Comparison of ENCODE assay signal across 21 cellular contexts in genomic region chr18:4251873-4252272, GRCh38.
DNase-seq lines count a peak whose midpoint lies in the region; ATAC-seq, FAIRE-seq and TF ChIP-seq lines count a peak whose summit lies in the region.
"Had no signal": no experiment of that assay in that cellular context is flagged by ENCODE, and none has a peak within 500 bp of the region (broad histone marks: within the 10 kb centered on the region; RNA-seq: fewer than 3 reads in every experiment).

No MANE protein-coding gene starts in this region.

- H3K4me3 Mint-ChIP-seq in nephron progenitor cell: no peak overlapping the region
- H3K4me3 Mint-ChIP-seq: CD8-positive, alpha-beta memory T cell; T-helper 1 cell treated with Interleukin-12 subunit alpha and Interleukin-12 subunit beta and Interleukin-4 antibody, amounts not matched to agents 30 μg/mL and 1 μg/mL, for 36 hours had no signal

- RAD21 ChIA-PET in GM12878 (lab: Charles Lee; ENCODE audit: unreplicated experiment): interaction anchor here (0.8 to 10.4 kb wide), 28 partner anchors 9 to 389 kb away, joined by 3 to 101 read pairs (median 5); no protein-coding TSS in a partner anchor

- H3K4me2 ChIP-seq in GM12878 (ENCODE audit: control insufficient read depth, insufficient read depth): no peak overlapping the region

- H3K27ac ChIP-seq in GM12878 (ENCODE audit: control insufficient read depth, insufficient read depth): no peak overlapping the region
- H3K27ac ChIP-seq in esophagus squamous epithelium: no peak overlapping the region
- H3K27ac ChIP-seq: C4-2B, Peyer's patch, SJSA1 had no signal

- H3K27ac Mint-ChIP-seq in nephron progenitor cell: no peak overlapping the region
- H3K27ac Mint-ChIP-seq: CD8-positive, alpha-beta memory T cell; T-helper 1 cell treated with Interleukin-12 subunit alpha and Interleukin-12 subunit beta and Interleukin-4 antibody, amounts not matched to agents 30 μg/mL and 1 μg/mL, for 36 hours had no signal

- in situ Hi-C loops in G401 (cut with HindIII; ENCODE audit: low sequenced_read_pairs): no loop called here
- in situ Hi-C loops in GM12878 (cut with MboI): loop anchor here (25.0 kb wide), 2 partner anchors 990 to 1290 kb away; partner anchors contain the start of gene MYL12B

- peak; percentile 33 to 40; a peak in 2 of 4 replicates for TF ChIP-seq EP300 in GM12878 (IDR thresholded peaks at IDR 0.05; ENCODE audit: borderline replicate concordance in 1 of 2, control insufficient read depth in 1 of 2, low read depth in 2 of 2, low read length in 2 of 2)

- SMC1A ChIA-PET in GM12878 (lab: Charles Lee; ENCODE audit: uncharacterized antibody, unreplicated experiment): interaction anchor here (0.7 to 15.2 kb wide), 26 partner anchors 9 to 390 kb away, joined by 3 to 318 read pairs (median 7); no protein-coding TSS in a partner anchor

- FAIRE-seq in GM12878 (lab: Jason Lieb, UNC): no peak
- FAIRE-seq: A204.1, H54 had no signal

- TF ChIP-seq POLR2A in GM12878 (IDR thresholded peaks at IDR 0.05; ENCODE audit: low read depth, low read length): no peak
- no peak for TF ChIP-seq POLR2A in esophagus squamous epithelium (IDR thresholded peaks at IDR 0.05)

- intact Hi-C loops in GM12878 (cut with micrococcal nuclease; ENCODE audit: unreplicated experiment): no loop called here
- intact Hi-C loops in esophagus squamous epithelium (cut with DNase I): no loop called here

- no peaks in the 10 kb centered on the region for H3K79me2 ChIP-seq in GM12878 (ENCODE audit: control insufficient read depth, insufficient read depth, low read length)

- H3K9me3 Mint-ChIP-seq in nephron progenitor cell: no peaks in the 10 kb centered on the region
- H3K9me3 Mint-ChIP-seq: T-helper 1 cell treated with Interleukin-12 subunit alpha and Interleukin-12 subunit beta and Interleukin-4 antibody, amounts not matched to agents 30 μg/mL and 1 μg/mL, for 36 hours had no signal

- peaks cover 5% of the 10 kb centered on the region for H3K4me1 Mint-ChIP-seq in nephron progenitor cell
- H3K4me1 Mint-ChIP-seq: CD8-positive, alpha-beta memory T cell had no signal

- BruUV-seq in GM12878 (replicated peaks; lab: Mats Ljungman, UMichigan): no TSS peak

- H3K4me1 ChIP-seq in GM12878 (ENCODE audit: control insufficient read depth, insufficient read depth, low read length) (no peaks in the 10 kb centered on the region; the same call in 1 of the 2 replicates), esophagus squamous epithelium (no peaks in the 10 kb centered on the region)
- H3K4me1 ChIP-seq: Peyer's patch, SJSA1 had no signal

- no peaks in the 10 kb centered on the region for H3K36me3 Mint-ChIP-seq in nephron progenitor cell (ENCODE audit: low read depth)
- H3K36me3 Mint-ChIP-seq: CD8-positive, alpha-beta memory T cell had no signal

- H3K36me3 ChIP-seq in GM12878 (ENCODE audit: control insufficient read depth in 2 of 2, insufficient read depth in 2 of 2, low read length in 1 of 2): no peaks in the 10 kb centered on the region
- H3K36me3 ChIP-seq in esophagus squamous epithelium: no peaks in the 10 kb centered on the region
- H3K36me3 ChIP-seq: Peyer's patch, SJSA1 had no signal

- H3K9ac ChIP-seq in GM12878 (ENCODE audit: control insufficient read depth, insufficient read depth, low read length): no peak overlapping the region

- DNase-seq in G401 (ENCODE audit: low spot score): peak; percentile 71
- no peak for DNase-seq in GM12878 (ENCODE audit: low read depth, low spot score)
- DNase-seq in nephron progenitor cell: no peak
- DNase-seq in esophagus squamous epithelium (lab: John Stamatoyannopoulos, UW): no peak
- no peak for DNase-seq in activated effector memory CD4-positive, alpha-beta T cell treated with anti-CD3 and anti-CD28 coated beads, Interleukin-2, amount 50 U/mL, for 16 hours
- DNase-seq in superior temporal gyrus (ENCODE audit: extremely low spot score): no peak
- DNase-seq: CD8-positive, alpha-beta memory T cell; EL; KG1; NCI-H1092; NCI-H1436 treated with DMSO at 0.1 percent for 48 hours; NCI-H1930; NCI-H510A; Peyer's patch had no signal

- no peak for TF ChIP-seq RAD21 in GM12878 (IDR thresholded peaks at IDR 0.05; ENCODE audit: insufficient read depth, low read depth, low read length)

- H4K20me1 ChIP-seq in GM12878 (ENCODE audit: control insufficient read depth, insufficient read depth): no peaks in the 10 kb centered on the region

- H2AFZ ChIP-seq in GM12878 (ENCODE audit: control insufficient read depth, low read depth, low read length): no peak overlapping the region

- H3K27me3 Mint-ChIP-seq in nephron progenitor cell (ENCODE audit: low read depth, poor library complexity): no peaks in the 10 kb centered on the region
- H3K27me3 Mint-ChIP-seq: CD8-positive, alpha-beta memory T cell had no signal

- H3K27me3 ChIP-seq in GM12878 (replicated peaks in 1 of 2; ENCODE audit: control insufficient read depth in 2 of 2, insufficient read depth in 2 of 2, low read length in 1 of 2) (no peaks in the 10 kb centered on the region), esophagus squamous epithelium (no peaks in the 10 kb centered on the region)
- H3K27me3 ChIP-seq: Peyer's patch, SJSA1 had no signal

- POLR2A ChIA-PET in GM12878 (lab: Charles Lee): interaction anchor here (1.0 to 3.6 kb wide), 10 partner anchors 9 to 387 kb away, joined by 3 to 29 read pairs (median 4); no protein-coding TSS in a partner anchor

- H3K4me3 ChIP-seq in GM12878 (no peak overlapping the region), esophagus squamous epithelium (no peak overlapping the region)
- H3K4me3 ChIP-seq: Peyer's patch, SJSA1 had no signal

- no peaks in the 10 kb centered on the region for H3K9me3 ChIP-seq in GM12878 (replicated peaks; ENCODE audit: control insufficient read depth, insufficient read depth, low read length)
- H3K9me3 ChIP-seq in esophagus squamous epithelium: no peaks in the 10 kb centered on the region
- H3K9me3 ChIP-seq: Peyer's patch, SJSA1 had no signal

- 19% methylated on average over 3 of the region's 3 CpGs for WGBS in GM12878 (ENCODE audit: insufficient coverage, insufficient replicate concordance, low lambda C conversion rate, missing lambda C conversion rate)
- 67 to 82% methylated on average over 2 to 3 of the region's 3 CpGs for WGBS in esophagus squamous epithelium, 2 donors

- TF ChIP-seq CTCF in GM12878 (IDR thresholded peaks at IDR 0.05 in 2 of 3, conservative IDR thresholded peaks at IDR 0.05 in 1 of 3; ENCODE audit: control insufficient read depth in 2 of 3, extremely low read depth in 1 of 3, insufficient read depth in 1 of 3, low read depth in 3 of 3, low read length in 3 of 3) (no peak), nephron progenitor cell (IDR thresholded peaks at IDR 0.05) (no peak), esophagus squamous epithelium (IDR thresholded peaks at IDR 0.05) (no peak)

- CTCF ChIA-PET in GM12878 (lab: Yijun Ruan, JAX): interaction anchor here (0.8 to 4.2 kb wide), 16 partner anchors 9 to 807 kb away, joined by 3 to 17 read pairs (median 4); no protein-coding TSS in a partner anchor

- peak; percentile 75 for ATAC-seq in GM18867 (IDR thresholded peaks at IDR 0.05; ENCODE audit: unreplicated experiment)
- ATAC-seq in HG02763 (IDR thresholded peaks at IDR 0.05; ENCODE audit: unreplicated experiment): peak; percentile 53
- ATAC-seq in GM12878: peak; percentile 75

TF ChIP-seq in GM12878, 131 proteins besides CTCF, POLR2A, EP300 and RAD21 (continues in another document):
- TF ChIP-seq BRCA1 (IDR thresholded peaks at IDR 0.05; ENCODE audit: low read depth, low read length) (no peak), ZBTB11 (CRISPR knock-in tag; IDR thresholded peaks at IDR 0.05) (no peak), MEF2A (IDR thresholded peaks at IDR 0.05; ENCODE audit: insufficient read depth, low read depth, low read length) (no peak), NR2C2 (IDR thresholded peaks at IDR 0.05; ENCODE audit: borderline replicate concordance, control insufficient read depth, insufficient read length, low read depth) (no peak), ATF7 (IDR thresholded peaks at IDR 0.05; ENCODE audit: low read depth) (no peak), TARDBP (IDR thresholded peaks at IDR 0.05; ENCODE audit: borderline replicate concordance) (no peak), ASH2L (IDR thresholded peaks at IDR 0.05; ENCODE audit: borderline replicate concordance, low read depth) (no peak), CHD1 (IDR thresholded peaks at IDR 0.05; ENCODE audit: low read depth, low read length) (no peak)
